8 cellular contexts compared by ENCODE assay signal in genomic region chrX:77446840-77447239, GRCh38. TPM values are rescaled to one million over a fixed set of nuclear protein-coding genes. Genes with fewer than 3 reads are reported as not detected.
DNase-seq lines count a peak whose midpoint lies in the region; ATAC-seq, FAIRE-seq and TF ChIP-seq lines count a peak whose summit lies in the region.
"Had no signal": no experiment of that assay in that cellular context is flagged by ENCODE, and none has a peak within 500 bp of the region (broad histone marks: within the 10 kb centered on the region; RNA-seq: fewer than 3 reads in every experiment).

No MANE protein-coding gene starts in this region.

- TF ChIP-seq RAD21 in GM12878 (IDR thresholded peaks at IDR 0.05; ENCODE audit: insufficient read depth, low read depth, low read length) = no peak

- H3K27me3 Mint-ChIP-seq in stimulated activated naive CD8-positive, alpha-beta T cell treated with anti-CD3 and anti-CD28 coated beads, Interleukin-15, Interleukin-2, amounts not matched to agents 100 ng/mL and 50 ng/mL, for 24 hours = peaks cover 34% of the 10 kb centered on the region

- peak overlapping the region; percentile 26; the same call in 1 of the 2 replicates for H3K4me2 ChIP-seq in GM12878 (ENCODE audit: control insufficient read depth, insufficient read depth)

- no peak for TF ChIP-seq CTCF in GM12878 (IDR thresholded peaks at IDR 0.05 in 2 of 3, conservative IDR thresholded peaks at IDR 0.05 in 1 of 3; ENCODE audit: control insufficient read depth in 2 of 3, extremely low read depth in 1 of 3, insufficient read depth in 1 of 3, low read depth in 3 of 3, low read length in 3 of 3)

- no peak overlapping the region for H3K27ac ChIP-seq in HUES48 (ENCODE audit: low read depth, low read length)
- H3K27ac ChIP-seq in GM12878 (ENCODE audit: control insufficient read depth, insufficient read depth) = no peak overlapping the region
- no peak overlapping the region for H3K27ac ChIP-seq in iPS-20b (ENCODE audit: low read length)

- BruUV-seq in GM12878 (replicated peaks; lab: Mats Ljungman, UMichigan) = no TSS peak

- RAD21 ChIA-PET in GM12878 (lab: Charles Lee; ENCODE audit: unreplicated experiment) = no interaction called here

- intact Hi-C loops in GM12878 (cut with micrococcal nuclease; ENCODE audit: unreplicated experiment) = no loop called here

- no peak overlapping the region for H3K27ac Mint-ChIP-seq in stimulated activated naive CD8-positive, alpha-beta T cell treated with anti-CD3 and anti-CD28 coated beads, Interleukin-15, Interleukin-2, amounts not matched to agents 100 ng/mL and 50 ng/mL, for 24 hours

- ATAC-seq in GM12878 (no peak), HG03045 (IDR thresholded peaks at IDR 0.05; ENCODE audit: unreplicated experiment) (no peak)

- no peak for TF ChIP-seq POLR2A in GM12878 (IDR thresholded peaks at IDR 0.05; ENCODE audit: low read depth, low read length)

- FAIRE-seq in GM12878 (lab: Jason Lieb, UNC) = no peak

- H3K9me3 ChIP-seq in HUES48 (ENCODE audit: control insufficient read depth, insufficient read depth, low read length) (peaks cover 35% of the 10 kb centered on the region), GM12878 (replicated peaks; ENCODE audit: control insufficient read depth, insufficient read depth, low read length) (no peaks in the 10 kb centered on the region; the same call in 2 of the 3 replicates), iPS-20b (ENCODE audit: insufficient read depth, low read depth, low read length) (no peaks in the 10 kb centered on the region)

- CTCF ChIA-PET in GM12878 (lab: Yijun Ruan, JAX) = no interaction called here

- SMC1A ChIA-PET in GM12878 (lab: Charles Lee; ENCODE audit: uncharacterized antibody, unreplicated experiment) = interaction anchor here (0.5 kb wide), 1 partner anchor 667 kb away, joined by 3 read pairs; no protein-coding TSS in a partner anchor

- H4K20me1 ChIP-seq in GM12878 (ENCODE audit: control insufficient read depth, insufficient read depth) = no peaks in the 10 kb centered on the region

- H3K36me3 Mint-ChIP-seq in stimulated activated naive CD8-positive, alpha-beta T cell treated with anti-CD3 and anti-CD28 coated beads, Interleukin-15, Interleukin-2, amounts not matched to agents 100 ng/mL and 50 ng/mL, for 24 hours (ENCODE audit: low read depth) = no peaks in the 10 kb centered on the region

- H3K36me3 ChIP-seq in HUES48 (ENCODE audit: control insufficient read depth, insufficient read depth, low read length) (no peaks in the 10 kb centered on the region), GM12878 (ENCODE audit: control insufficient read depth in 2 of 2, insufficient read depth in 2 of 2, low read length in 1 of 2) (no peaks in the 10 kb centered on the region), iPS-20b (ENCODE audit: insufficient read depth, low read depth, low read length) (no peaks in the 10 kb centered on the region)

- in situ Hi-C loops in GM12878 (cut with MboI) = no loop called here

- no peak overlapping the region for H2AFZ ChIP-seq in GM12878 (ENCODE audit: control insufficient read depth, low read depth, low read length)

- POLR2A ChIA-PET in GM12878 (lab: Charles Lee) = no interaction called here

- DNase-seq in GM12878 (ENCODE audit: low read depth, low spot score) = no peak
- DNase-seq in COR-L47 (lab: John Stamatoyannopoulos, UW) = no peak
- no peak for DNase-seq in middle frontal gyrus (ENCODE audit: extremely low spot score, low spot score)

- no peaks in the 10 kb centered on the region for H3K9me3 Mint-ChIP-seq in stimulated activated naive CD8-positive, alpha-beta T cell treated with anti-CD3 and anti-CD28 coated beads, Interleukin-15, Interleukin-2, amounts not matched to agents 100 ng/mL and 50 ng/mL, for 24 hours

- H3K4me1 Mint-ChIP-seq in stimulated activated naive CD8-positive, alpha-beta T cell treated with anti-CD3 and anti-CD28 coated beads, Interleukin-15, Interleukin-2, amounts not matched to agents 100 ng/mL and 50 ng/mL, for 24 hours (ENCODE audit: low read depth) = peaks cover 11% of the 10 kb centered on the region

- H3K4me3 ChIP-seq in HUES48 (ENCODE audit: low read depth, low read length) (peak overlapping the region; percentile 65), GM12878 (no peak overlapping the region), iPS-20b (ENCODE audit: low read length) (peak overlapping the region; percentile 65)

- peak overlapping the region; percentile 62 for H3K4me3 Mint-ChIP-seq in stimulated activated naive CD8-positive, alpha-beta T cell treated with anti-CD3 and anti-CD28 coated beads, Interleukin-15, Interleukin-2, amounts not matched to agents 100 ng/mL and 50 ng/mL, for 24 hours

- WGBS in GM12878 (ENCODE audit: insufficient coverage, insufficient replicate concordance, low lambda C conversion rate, missing lambda C conversion rate) = 13% methylated on average over 15 of the region's 16 CpGs

- H3K27me3 ChIP-seq in HUES48 (ENCODE audit: control insufficient read depth, insufficient read depth, low read length) (peaks cover 21% of the 10 kb centered on the region; the same call in 1 of the 2 replicates), GM12878 (replicated peaks in 1 of 2; ENCODE audit: control insufficient read depth in 2 of 2, insufficient read depth in 2 of 2, low read length in 1 of 2) (peaks cover 0 to 5% of the 10 kb centered on the region in 2 experiments; a peak in 3 of 4 replicates), iPS-20b (ENCODE audit: insufficient read depth, low read length) (peaks cover 39% of the 10 kb centered on the region)

- TF ChIP-seq EP300 in GM12878 (IDR thresholded peaks at IDR 0.05; ENCODE audit: borderline replicate concordance in 1 of 2, control insufficient read depth in 1 of 2, low read depth in 2 of 2, low read length in 2 of 2) = no peak

- H3K79me2 ChIP-seq in GM12878 (ENCODE audit: control insufficient read depth, insufficient read depth, low read length) = no peaks in the 10 kb centered on the region

- peaks cover 1% of the 10 kb centered on the region; the same call in 1 of the 2 replicates for H3K4me1 ChIP-seq in HUES48 (ENCODE audit: control insufficient read depth, insufficient read depth, low read length)
- H3K4me1 ChIP-seq in GM12878 (ENCODE audit: control insufficient read depth, insufficient read depth, low read length) = no peaks in the 10 kb centered on the region
- H3K4me1 ChIP-seq in iPS-20b (ENCODE audit: insufficient read depth, low read length) = no peaks in the 10 kb centered on the region

- H3K9ac ChIP-seq in HUES48 (ENCODE audit: low read depth, low read length) (peak overlapping the region; percentile 42; the same call in 1 of the 2 replicates), GM12878 (ENCODE audit: control insufficient read depth, insufficient read depth, low read length) (no peak overlapping the region), iPS-20b (ENCODE audit: low read depth, low read length) (peak overlapping the region; percentile 80; the same call in 1 of the 2 replicates)

TF ChIP-seq in GM12878, 131 proteins besides CTCF, POLR2A, EP300 and RAD21 (continues in another document):
- TF ChIP-seq EED (IDR thresholded peaks at IDR 0.05; ENCODE audit: low read depth) = no peak
- TF ChIP-seq PAX5 (IDR thresholded peaks at IDR 0.05; ENCODE audit: borderline replicate concordance, low read depth, low read length) = no peak
- TF ChIP-seq RBBP5 (conservative IDR thresholded peaks at IDR 0.05) = no peak
- no peak for TF ChIP-seq CBFB (IDR thresholded peaks at IDR 0.05; ENCODE audit: low read depth)
- TF ChIP-seq CHD2 (IDR thresholded peaks at IDR 0.05; ENCODE audit: borderline replicate concordance, low read depth, low read length) = no peak
- no peak for TF ChIP-seq ZBTB40 (IDR thresholded peaks at IDR 0.05; ENCODE audit: borderline replicate concordance)
- no peak for TF ChIP-seq TCF12 (IDR thresholded peaks at IDR 0.05; ENCODE audit: low read depth, low read length)
- TF ChIP-seq TARDBP (IDR thresholded peaks at IDR 0.05; ENCODE audit: borderline replicate concordance) = no peak

RNA-seq across cellular contexts. Expression of gene FGF16, which starts 0.3 kb away (rescaled TPM):
- not detected in 2 replicates for total RNA-seq in GM12878 (2013; cell fraction: nucleolus; rRNA removed)
- total RNA-seq in GM12878 (2014; rRNA removed) (not detected in 2 replicates), GM12878 (2014; rRNA removed; fragmentation: Illumina TruSeq; extraction: Trizol) (not detected in 2 replicates), GM12878 (2021) (not detected in 2 replicates)
- not detected for polyA plus RNA-seq in GM12878 (2011; ENCODE audit: low read depth)
- polyA plus RNA-seq in GM12878 (2011; rRNA removed) (not detected in 2 replicates), GM12878 (2014; fragmentation: Illumina TruSeq; extraction: Trizol) (not detected in 2 replicates), GM12878 (2014; fragmentation: Nextera tagmentation; extraction: Ambion mirVana) (not detected), GM12878 (2014; rRNA removed) (not detected in 2 replicates), GM12878 (2016; fragmentation: Nextera tagmentation; extraction: Ambion mirVana) (not detected)
- polyA plus RNA-seq in GM12878 (2011; cell fraction: cytosol; rRNA removed) = not detected in 2 replicates
- not detected in 2 replicates for polyA plus RNA-seq in GM12878 (2011; cell fraction: nucleus; rRNA removed)
- polyA plus RNA-seq in GM12878 (2012) = not detected in 2 replicates
- not detected in 2 replicates for polyA minus RNA-seq in GM12878 (2011; rRNA and poly(A)+ RNA removed)
- polyA minus RNA-seq in GM12878 (2011; cell fraction: cytosol; rRNA and poly(A)+ RNA removed) = not detected in 2 replicates
- not detected in 2 replicates for polyA minus RNA-seq in GM12878 (2011; cell fraction: nucleus; rRNA and poly(A)+ RNA removed)
- total RNA-seq: M059J had no signal
